1 cellular context compared by ENCODE assay signal in the genomic region with DNA sequence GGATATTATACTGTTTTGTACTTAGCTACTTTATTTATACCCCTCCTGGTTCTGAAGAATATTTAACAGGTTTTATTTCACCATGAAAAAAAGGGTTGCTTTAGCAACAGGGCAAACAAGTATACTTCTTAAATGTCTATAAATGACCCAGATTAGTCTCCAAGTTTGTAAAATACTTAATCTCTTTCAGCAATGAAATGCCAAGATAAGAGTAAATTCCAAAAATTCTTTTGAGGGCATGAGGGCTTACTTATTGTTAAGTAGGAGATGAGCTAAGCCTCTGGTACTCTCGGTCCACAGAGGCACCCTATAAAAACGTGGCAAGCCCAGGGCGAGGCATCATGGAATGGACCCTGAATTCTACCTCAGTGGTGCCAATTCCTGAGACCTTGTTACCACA.
TF ChIP-seq lines count a peak whose summit lies in the region.

No MANE protein-coding gene starts in this region.

TF ChIP-seq in H1, 55 proteins besides CTCF, POLR2A, EP300 and RAD21:
- no peak for TF ChIP-seq PHF8 (conservative IDR thresholded peaks at IDR 0.05; ENCODE audit: low read depth, low read length)
- no peak for TF ChIP-seq NRF1 (IDR thresholded peaks at IDR 0.05; ENCODE audit: low read depth, low read length)
- TF ChIP-seq EZH2 (IDR thresholded peaks at IDR 0.05; ENCODE audit: low read depth, low read length, severe bottlenecking) = no peak
- no peak for TF ChIP-seq ZNF274 (IDR thresholded peaks at IDR 0.05; ENCODE audit: borderline replicate concordance, extremely low read depth, low read length)
- TF ChIP-seq, protein P1, sequence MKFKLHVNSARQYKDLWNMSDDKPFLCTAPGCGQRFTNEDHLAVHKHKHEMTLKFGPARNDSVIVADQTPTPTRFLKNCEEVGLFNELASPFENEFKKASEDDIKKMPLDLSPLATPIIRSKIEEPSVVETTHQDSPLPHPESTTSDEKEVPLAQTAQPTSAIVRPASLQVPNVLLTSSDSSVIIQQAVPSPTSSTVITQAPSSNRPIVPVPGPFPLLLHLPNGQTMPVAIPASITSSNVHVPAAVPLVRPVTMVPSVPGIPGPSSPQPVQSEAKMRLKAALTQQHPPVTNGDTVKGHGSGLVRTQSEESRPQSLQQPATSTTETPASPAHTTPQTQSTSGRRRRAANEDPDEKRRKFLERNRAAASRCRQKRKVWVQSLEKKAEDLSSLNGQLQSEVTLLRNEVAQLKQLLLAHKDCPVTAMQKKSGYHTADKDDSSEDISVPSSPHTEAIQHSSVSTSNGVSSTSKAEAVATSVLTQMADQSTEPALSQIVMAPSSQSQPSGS (IDR thresholded peaks at IDR 0.05; ENCODE audit: low read length) = no peak
- no peak for TF ChIP-seq CREB1 (IDR thresholded peaks at IDR 0.05)
- TF ChIP-seq, protein P2, sequence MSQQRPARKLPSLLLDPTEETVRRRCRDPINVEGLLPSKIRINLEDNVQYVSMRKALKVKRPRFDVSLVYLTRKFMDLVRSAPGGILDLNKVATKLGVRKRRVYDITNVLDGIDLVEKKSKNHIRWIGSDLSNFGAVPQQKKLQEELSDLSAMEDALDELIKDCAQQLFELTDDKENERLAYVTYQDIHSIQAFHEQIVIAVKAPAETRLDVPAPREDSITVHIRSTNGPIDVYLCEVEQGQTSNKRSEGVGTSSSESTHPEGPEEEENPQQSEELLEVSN (IDR thresholded peaks at IDR 0.05) = no peak
- no peak for TF ChIP-seq HDAC6 (IDR thresholded peaks at IDR 0.05; ENCODE audit: low read depth, low read length)
TF ChIP-seq in H1: peak in this region for 0.
